ENCODE assay signal across 11 cellular contexts in the genomic region with DNA sequence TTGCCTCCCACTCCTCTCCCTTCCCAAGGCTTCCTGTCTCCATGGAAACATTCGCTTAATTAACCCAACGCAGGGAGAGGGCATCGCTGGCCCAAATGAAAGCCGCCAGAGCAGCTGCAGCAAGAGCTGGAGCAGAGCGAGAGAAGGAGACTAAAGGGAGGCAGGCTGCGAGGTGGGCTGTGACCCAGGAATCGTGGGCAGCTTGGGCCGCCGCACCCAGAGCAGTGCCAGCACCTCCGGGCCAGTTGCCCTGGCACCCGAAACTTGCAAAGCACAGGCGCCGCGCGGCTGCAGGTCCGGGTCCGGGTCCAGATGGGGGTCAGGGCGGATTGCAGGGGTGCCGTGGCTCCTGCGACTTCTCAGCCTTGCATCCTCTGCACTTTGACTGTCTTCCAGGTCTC. TPM values are rescaled to one million over a fixed set of nuclear protein-coding genes. Genes with fewer than 3 reads are reported as not detected.
DNase-seq lines count a peak whose midpoint lies in the region; ATAC-seq, FAIRE-seq and TF ChIP-seq lines count a peak whose summit lies in the region.
"Had no signal": no experiment of that assay in that cellular context is flagged by ENCODE, and none has a peak within 500 bp of the region (broad histone marks: within the 10 kb centered on the region; RNA-seq: fewer than 3 reads in every experiment).

No MANE protein-coding gene starts in this region.

- RAD21 ChIA-PET in GM12878 (lab: Charles Lee; ENCODE audit: unreplicated experiment), result no interaction called here

- WGBS in GM12878 (ENCODE audit: insufficient coverage, insufficient replicate concordance, low lambda C conversion rate, missing lambda C conversion rate), result 44% methylated on average over 20 of the region's 20 CpGs
- WGBS in right cardiac atrium, result 19% methylated on average over 20 of the region's 20 CpGs

- H3K27me3 Mint-ChIP-seq in GM23338 (ENCODE audit: insufficient read depth, low read depth, poor library complexity), result peaks cover 6% of the 10 kb centered on the region

- no peaks in the 10 kb centered on the region for H3K9me3 Mint-ChIP-seq in GM23338
- H3K9me3 Mint-ChIP-seq: neural crest cell had no signal

- TF ChIP-seq EP300 in GM12878 (IDR thresholded peaks at IDR 0.05; ENCODE audit: borderline replicate concordance in 1 of 2, control insufficient read depth in 1 of 2, low read depth in 2 of 2, low read length in 2 of 2), result no peak

- no peaks in the 10 kb centered on the region for H3K9me3 ChIP-seq in GM12878 (replicated peaks; ENCODE audit: control insufficient read depth, insufficient read depth, low read length)
- H3K9me3 ChIP-seq in right cardiac atrium (ENCODE audit: control insufficient read depth, low read length), result no peaks in the 10 kb centered on the region

- peak overlapping the region; percentile 43 for H3K4me3 ChIP-seq in GM23338
- H3K4me3 ChIP-seq in GM12878, result no peak overlapping the region; the same call in 1 of the 2 replicates
- H3K4me3 ChIP-seq in right cardiac atrium (ENCODE audit: low read length), result peak overlapping the region; percentile 3
- peak overlapping the region in 5 of 7 experiments; percentile 2 to 34 (median 8) for H3K4me3 ChIP-seq in skin epidermis

- TF ChIP-seq POLR2A in GM12878 (IDR thresholded peaks at IDR 0.05; ENCODE audit: low read depth, low read length), result no peak

- peak; percentile 65 for DNase-seq in GM23338 (ENCODE audit: low spot score)
- DNase-seq in GM12878 (ENCODE audit: low read depth, low spot score), result no peak
- peak; percentile 21 to 64 (median 51) for DNase-seq in right cardiac atrium
- no peak for DNase-seq in NCI-H1694 (lab: John Stamatoyannopoulos, UW)
- DNase-seq in activated CD4-positive, CD25-positive, alpha-beta regulatory T cell treated with anti-CD3 and anti-CD28 coated beads, Interleukin-2, amount 50 U/mL, for 72 hours, result no peak
- no peak for DNase-seq in cortex of kidney (lab: John Stamatoyannopoulos, UW)
- DNase-seq: NCI-H2171 treated with DMSO at 0.1 percent for 48 hours, T-helper 1 cell had no signal

- intact Hi-C loops in GM12878 (cut with micrococcal nuclease; ENCODE audit: unreplicated experiment) (no loop called here), right cardiac atrium (cut with DNase I) (no loop called here)

- H3F3A ChIP-seq in GM23338 (replicated peaks; ENCODE audit: low read depth), result no peaks in the 10 kb centered on the region

- POLR2A ChIA-PET in GM12878 (lab: Charles Lee), result no interaction called here

- peak overlapping the region; percentile 96 for H2AFZ ChIP-seq in GM23338
- peak overlapping the region; percentile 29 for H2AFZ ChIP-seq in GM12878 (ENCODE audit: control insufficient read depth, low read depth, low read length)

- H3K36me3 Mint-ChIP-seq in GM23338 (ENCODE audit: low read depth), result no peaks in the 10 kb centered on the region

- no peak for FAIRE-seq in GM12878 (lab: Jason Lieb, UNC)

- ATAC-seq in GM23338, result peak; percentile 91
- no peak; the same call in 2 of the 3 replicates for ATAC-seq in GM12878
- ATAC-seq in right cardiac atrium, result peak; percentile 57 to 74
- ATAC-seq in HG02973 (IDR thresholded peaks at IDR 0.05; ENCODE audit: unreplicated experiment), result no peak

- SMC1A ChIA-PET in GM12878 (lab: Charles Lee; ENCODE audit: uncharacterized antibody, unreplicated experiment), result interaction anchor here (0.9 to 1.1 kb wide), 2 partner anchors 11 to 82 kb away, joined by 3 read pairs; no protein-coding TSS in a partner anchor

- H3K4me2 ChIP-seq in GM23338, result peak overlapping the region; percentile 36; the same call in 1 of the 2 replicates
- H3K4me2 ChIP-seq in GM12878 (ENCODE audit: control insufficient read depth, insufficient read depth), result peak overlapping the region; percentile 60

- no peak overlapping the region; the same call in 2 of the 3 replicates for H3K4me3 Mint-ChIP-seq in GM23338
- H3K4me3 Mint-ChIP-seq: neural crest cell had no signal

- CTCF ChIA-PET in GM12878 (lab: Yijun Ruan, JAX), result interaction anchor here (0.8 kb wide), 1 partner anchor 9 kb away, joined by 3 read pairs; no protein-coding TSS in a partner anchor

- TF ChIP-seq CTCF in GM23338 (conservative IDR thresholded peaks at IDR 0.05; ENCODE audit: low read depth in 2 of 2) (no peak), GM12878 (IDR thresholded peaks at IDR 0.05 in 2 of 3, conservative IDR thresholded peaks at IDR 0.05 in 1 of 3; ENCODE audit: control insufficient read depth in 2 of 3, extremely low read depth in 1 of 3, insufficient read depth in 1 of 3, low read depth in 3 of 3, low read length in 3 of 3) (no peak)

- in situ Hi-C loops in GM12878 (cut with MboI), result no loop called here

- no peaks in the 10 kb centered on the region for H3K4me1 ChIP-seq in GM23338 (ENCODE audit: insufficient read depth)
- no peaks in the 10 kb centered on the region for H3K4me1 ChIP-seq in GM12878 (ENCODE audit: control insufficient read depth, insufficient read depth, low read length)
- H3K4me1 ChIP-seq in right cardiac atrium (ENCODE audit: control insufficient read depth, insufficient read depth, low read length), result no peaks in the 10 kb centered on the region

- BruUV-seq in GM12878 (replicated peaks; lab: Mats Ljungman, UMichigan), result no TSS peak

- H4K20me1 ChIP-seq in GM23338 (replicated peaks; ENCODE audit: insufficient read depth) (no peaks in the 10 kb centered on the region), GM12878 (ENCODE audit: control insufficient read depth, insufficient read depth) (no peaks in the 10 kb centered on the region)

- H3K79me2 ChIP-seq in GM23338 (replicated peaks; ENCODE audit: insufficient read depth) (no peaks in the 10 kb centered on the region), GM12878 (ENCODE audit: control insufficient read depth, insufficient read depth, low read length) (no peaks in the 10 kb centered on the region)

- H3K36me3 ChIP-seq in GM23338 (ENCODE audit: insufficient read depth) (no peaks in the 10 kb centered on the region), GM12878 (ENCODE audit: control insufficient read depth in 2 of 2, insufficient read depth in 2 of 2, low read length in 1 of 2) (no peaks in the 10 kb centered on the region)

- peaks cover 4% of the 10 kb centered on the region; the same call in 1 of the 3 replicates for H3K4me1 Mint-ChIP-seq in GM23338
- H3K4me1 Mint-ChIP-seq: neural crest cell had no signal

- H3K27me3 ChIP-seq in GM23338 (ENCODE audit: insufficient read depth), result no peaks in the 10 kb centered on the region
- no peaks in the 10 kb centered on the region; a peak in 1 of 4 replicates for H3K27me3 ChIP-seq in GM12878 (replicated peaks in 1 of 2; ENCODE audit: control insufficient read depth in 2 of 2, insufficient read depth in 2 of 2, low read length in 1 of 2)
- H3K27me3 ChIP-seq in right cardiac atrium (ENCODE audit: control insufficient read depth, insufficient read depth), result no peaks in the 10 kb centered on the region

- H3K27ac ChIP-seq in GM23338 (ENCODE audit: low read depth) (no peak overlapping the region), GM12878 (ENCODE audit: control insufficient read depth, insufficient read depth) (no peak overlapping the region), right cardiac atrium (ENCODE audit: low read length) (no peak overlapping the region), skin epidermis (no peak overlapping the region)

- H3K9me2 ChIP-seq in GM23338 (ENCODE audit: insufficient read depth), result no peaks in the 10 kb centered on the region

- no peak overlapping the region for H3K27ac Mint-ChIP-seq in GM23338

- no peak for TF ChIP-seq RAD21 in GM12878 (IDR thresholded peaks at IDR 0.05; ENCODE audit: insufficient read depth, low read depth, low read length)

- no peak overlapping the region for H3K9ac ChIP-seq in GM12878 (ENCODE audit: control insufficient read depth, insufficient read depth, low read length)

TF ChIP-seq in GM23338, 12 proteins besides CTCF, POLR2A, EP300 and RAD21 (continues in another document):
- TF ChIP-seq STAT1 (IDR thresholded peaks at IDR 0.05; ENCODE audit: unreplicated experiment) (no peak), CREB1 (CRISPR knock-in tag; IDR thresholded peaks at IDR 0.05; ENCODE audit: low read depth) (no peak), NANOG (IDR thresholded peaks at IDR 0.05; ENCODE audit: borderline replicate concordance) (no peak), POLR2AphosphoS5 (IDR thresholded peaks at IDR 0.05; ENCODE audit: low read depth) (no peak)

TF ChIP-seq in GM12878, 131 proteins besides CTCF, POLR2A, EP300 and RAD21 (continues in another document):
- no peak for TF ChIP-seq MYB (IDR thresholded peaks at IDR 0.05; ENCODE audit: borderline replicate concordance, low read depth, low read length)
- TF ChIP-seq EGR1 (IDR thresholded peaks at IDR 0.05; ENCODE audit: borderline replicate concordance in 1 of 2, low read depth in 2 of 2, low read length in 2 of 2), result no peak
- TF ChIP-seq ZNF384 (IDR thresholded peaks at IDR 0.05; ENCODE audit: borderline replicate concordance, low read depth, low read length), result no peak
- TF ChIP-seq BCL11A (IDR thresholded peaks at IDR 0.05; ENCODE audit: low read depth, low read length), result no peak
- TF ChIP-seq NR2C1 (IDR thresholded peaks at IDR 0.05), result no peak
- TF ChIP-seq RELA (IDR thresholded peaks at IDR 0.05; ENCODE audit: borderline replicate concordance, partially characterized antibody), result no peak
- TF ChIP-seq TCF12 (IDR thresholded peaks at IDR 0.05; ENCODE audit: low read depth, low read length), result no peak

RNA-seq across cellular contexts. Expression of gene PTPRQ, which starts 43.4 kb away (rescaled TPM):
- not detected in 2 replicates for total RNA-seq in GM23338 (2014; rRNA removed; shearing (Covaris generic))
- polyA plus RNA-seq in GM23338 (2016; fragmentation: Nextera tagmentation; extraction: Ambion mirVana), result not detected in 2 replicates
- 0.51 and 0.94 TPM in 2 replicates for total RNA-seq in GM12878 (2013; cell fraction: nucleolus; rRNA removed)
- total RNA-seq in GM12878 (2014; rRNA removed), result not detected in 2 replicates
- total RNA-seq in GM12878 (2014; rRNA removed; fragmentation: Illumina TruSeq; extraction: Trizol), result not detected in 2 replicates
- total RNA-seq in GM12878 (2021), result not detected in 2 replicates
- not detected for polyA plus RNA-seq in GM12878 (2011; ENCODE audit: low read depth)
- 0.01 TPM in 2 replicates for polyA plus RNA-seq in GM12878 (2011; rRNA removed)
- polyA plus RNA-seq in GM12878 (2011; cell fraction: cytosol; rRNA removed), result not detected in 2 replicates
- 0.29 and 0.31 TPM in 2 replicates for polyA plus RNA-seq in GM12878 (2011; cell fraction: nucleus; rRNA removed)
- 0.01 TPM in 1 of 2 replicates, not detected in the other for polyA plus RNA-seq in GM12878 (2012)
- polyA plus RNA-seq in GM12878 (2014; fragmentation: Illumina TruSeq; extraction: Trizol), result not detected in 2 replicates
- polyA plus RNA-seq in GM12878 (2014; fragmentation: Nextera tagmentation; extraction: Ambion mirVana), result not detected
- polyA plus RNA-seq in GM12878 (2014; rRNA removed), result not detected in 2 replicates
- not detected for polyA plus RNA-seq in GM12878 (2016; fragmentation: Nextera tagmentation; extraction: Ambion mirVana)
- polyA minus RNA-seq in GM12878 (2011; rRNA and poly(A)+ RNA removed), result 0.21 and 0.29 TPM in 2 replicates
- polyA minus RNA-seq in GM12878 (2011; cell fraction: cytosol; rRNA and poly(A)+ RNA removed), result not detected in 2 replicates
- 0.19 and 0.24 TPM in 2 replicates for polyA minus RNA-seq in GM12878 (2011; cell fraction: nucleus; rRNA and poly(A)+ RNA removed)
- 10 to 100 TPM; 10.6 to 18.0 (median 17.3) TPM for total RNA-seq in right cardiac atrium
- 0.52 TPM for polyA plus RNA-seq in right cardiac atrium
- total RNA-seq: neural crest cell had no signal

Comparison
In these comparisons a context has a peak if more than half of its experiments do, and no peak if none do; other contexts are left out.
1. ATAC-seq: peak in GM23338 (single experiment) and right cardiac atrium (2 of 2); none in GM12878 (single experiment) and HG02973 (single experiment).
2. DNase-seq: peak in GM23338 (single experiment) and right cardiac atrium (3 of 3); none in GM12878 (single experiment), NCI-H1694 (single experiment), activated CD4-positive, CD25-positive, alpha-beta regulatory T cell treated with anti-CD3 and anti-CD28 coated beads, Interleukin-2, amount 50 U/mL, for 72 hours (single experiment) and cortex of kidney (single experiment).
3. RNA of gene PTPRQ, which starts 43.4 kb away (total RNA-seq): 10.6 to 18.0 TPM in right cardiac atrium; not detected in GM23338 and 0.51 to 0.94 TPM in GM12878; every median in the first group is over 4 times any median in the second.